ENCODE assay signal across 30 cellular contexts in the genomic region with DNA sequence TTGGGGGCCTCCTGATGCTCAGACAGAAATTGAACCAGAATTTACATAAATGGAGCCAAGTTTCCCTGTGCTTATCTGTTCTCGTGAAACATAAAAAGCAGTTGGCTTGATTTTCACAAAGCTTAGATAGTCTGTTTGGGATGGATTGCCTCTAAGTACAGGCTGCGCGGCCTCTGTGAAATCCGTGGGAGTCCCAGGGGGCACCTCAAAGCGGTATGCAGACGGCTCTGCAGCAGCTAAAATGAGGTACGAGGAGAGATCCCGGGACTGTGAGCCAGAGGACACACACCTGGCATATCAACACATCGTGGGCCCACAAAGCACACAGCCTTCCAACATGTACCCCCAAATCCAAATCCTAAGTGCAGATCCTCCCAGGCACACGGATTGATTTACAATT.
"Had no signal": no experiment of that assay in that cellular context is flagged by ENCODE, and none has a peak within 500 bp of the region (broad histone marks: within the 10 kb centered on the region; RNA-seq: fewer than 3 reads in every experiment).

No MANE protein-coding gene starts in this region.

- H3K36me3 Mint-ChIP-seq: activated naive CD4-positive, alpha-beta T cell treated with anti-CD3 and anti-CD28 coated beads, Interleukin-2, amount 50 U/mL, for 24 hours; activated naive CD8-positive, alpha-beta T cell treated with anti-CD3 and anti-CD28 coated beads for 36 hours had no signal

- H3K27ac ChIP-seq: adrenal gland, body of pancreas, epithelial cell of prostate, esophagus squamous epithelium, foreskin keratinocyte, gastrocnemius medialis, WERI-Rb-1 had no signal

- H3K9me3 Mint-ChIP-seq: activated B cell treated with CpG ODN at 0.5 μM for 24 hours; activated CD8-positive, alpha-beta T cell treated with anti-CD3 and anti-CD28 coated beads for 36 hours; activated naive CD4-positive, alpha-beta T cell treated with anti-CD3 and anti-CD28 coated beads, Interleukin-2, amount 50 U/mL, for 24 hours; activated naive CD8-positive, alpha-beta T cell treated with anti-CD3 and anti-CD28 coated beads for 36 hours; activated naive CD8-positive, alpha-beta T cell treated with anti-CD3 and anti-CD28 coated beads, Interleukin-2, amount 50 U/mL, for 24 hours; activated T-cell treated with anti-CD3 and anti-CD28 coated beads, Interleukin-2, amount 50 U/mL, for 4 hours; activated T-helper 17 cell treated with anti-CD3 and anti-CD28 coated beads, Interleukin-2, amount 50 U/mL, for 72 hours; T-helper 2 cell treated with Interferon-gamma antibody and Interleukin-4, amounts not matched to agents 5 μg/mL and 100 μg/mL, for 36 hours had no signal

- H3K27ac Mint-ChIP-seq: activated B cell treated with CpG ODN at 0.5 μM for 24 hours; activated CD8-positive, alpha-beta T cell treated with anti-CD3 and anti-CD28 coated beads for 36 hours; activated naive CD4-positive, alpha-beta T cell treated with anti-CD3 and anti-CD28 coated beads, Interleukin-2, amount 50 U/mL, for 24 hours; activated naive CD8-positive, alpha-beta T cell treated with anti-CD3 and anti-CD28 coated beads for 36 hours; activated naive CD8-positive, alpha-beta T cell treated with anti-CD3 and anti-CD28 coated beads, Interleukin-2, amount 50 U/mL, for 24 hours; activated T-helper 17 cell treated with anti-CD3 and anti-CD28 coated beads, Interleukin-2, amount 50 U/mL, for 72 hours; T-helper 17 cell; T-helper 2 cell treated with Interferon-gamma antibody and Interleukin-4, amounts not matched to agents 5 μg/mL and 100 μg/mL, for 36 hours had no signal

- H3K9me3 ChIP-seq: adrenal gland, body of pancreas, esophagus squamous epithelium, gastrocnemius medialis had no signal

- H3K27me3 Mint-ChIP-seq: activated B cell treated with CpG ODN at 0.5 μM for 24 hours; activated naive CD8-positive, alpha-beta T cell treated with anti-CD3 and anti-CD28 coated beads, Interleukin-2, amount 50 U/mL, for 24 hours; T-helper 17 cell had no signal

- H3K4me1 Mint-ChIP-seq: activated B cell treated with CpG ODN at 0.5 μM for 24 hours; activated naive CD4-positive, alpha-beta T cell treated with anti-CD3 and anti-CD28 coated beads, Interleukin-2, amount 50 U/mL, for 24 hours; activated naive CD8-positive, alpha-beta T cell treated with anti-CD3 and anti-CD28 coated beads for 36 hours; activated naive CD8-positive, alpha-beta T cell treated with anti-CD3 and anti-CD28 coated beads, Interleukin-2, amount 50 U/mL, for 24 hours; activated T-helper 17 cell treated with anti-CD3 and anti-CD28 coated beads, Interleukin-2, amount 50 U/mL, for 72 hours; T-helper 17 cell had no signal

- ATAC-seq: activated CD4-positive, CD25-positive, alpha-beta regulatory T cell treated with anti-CD3 and anti-CD28 coated beads, Interleukin-2, amount 50 U/mL, for 24 hours; activated CD8-positive, alpha-beta T cell treated with anti-CD3 and anti-CD28 coated beads for 36 hours; activated naive CD8-positive, alpha-beta T cell treated with anti-CD3 and anti-CD28 coated beads, Interleukin-2, amount 50 U/mL, for 24 hours; activated T-cell treated with anti-CD3 and anti-CD28 coated beads, Interleukin-2, amount 50 U/mL, for 4 hours; activated T-helper 17 cell treated with anti-CD3 and anti-CD28 coated beads, Interleukin-2, amount 50 U/mL, for 72 hours; body of pancreas; foreskin keratinocyte; gastrocnemius medialis; T-helper 17 cell had no signal

- DNase-seq: activated B cell treated with CpG ODN at 0.5 μM for 24 hours; activated CD4-positive, alpha-beta T cell treated with anti-CD3 and anti-CD28 coated beads for 48 hours; activated CD4-positive, alpha-beta T cell treated with anti-CD3 and anti-CD28 coated beads, Interleukin-2, amount 50 U/mL, for 1 hour; activated CD4-positive, alpha-beta T cell treated with anti-CD3 and anti-CD28 coated beads, Interleukin-2, amount 50 U/mL, for 48 hours; activated CD8-positive, alpha-beta memory T cell treated with anti-CD3 and anti-CD28 coated beads for 24 hours; activated CD8-positive, alpha-beta T cell treated with anti-CD3 and anti-CD28 coated beads for 36 hours; activated effector memory CD4-positive, alpha-beta T cell treated with Interleukin-2 at 50 U/mL for 16 hours; activated gamma-delta T cell treated with Interleukin-2 at 50 U/mL for 16 hours; activated naive CD4-positive, alpha-beta T cell treated with Interleukin-2 at 50 U/mL for 16 hours; activated naive CD8-positive, alpha-beta T cell treated with anti-CD3 and anti-CD28 coated beads for 36 hours; activated naive CD8-positive, alpha-beta T cell treated with anti-CD3 and anti-CD28 coated beads, Interleukin-2, amount 50 U/mL, for 24 hours; activated T-cell treated with anti-CD3 and anti-CD28 coated beads, Interleukin-2, amount 50 U/mL, for 4 hours; adrenal gland; amygdala; aorta; body of pancreas; caudate nucleus; effector CD8-positive, alpha-beta T cell; esophagus squamous epithelium; foreskin keratinocyte; gastrocnemius medialis; T-helper 1 cell; T-helper 17 cell; T1000; WERI-Rb-1 had no signal

- H3K4me3 ChIP-seq: adrenal gland, body of pancreas, esophagus squamous epithelium, gastrocnemius medialis had no signal

- H3K36me3 ChIP-seq: adrenal gland, esophagus squamous epithelium, gastrocnemius medialis, WERI-Rb-1 had no signal

- H3K4me3 Mint-ChIP-seq: activated B cell treated with CpG ODN at 0.5 μM for 24 hours; activated CD8-positive, alpha-beta T cell treated with anti-CD3 and anti-CD28 coated beads for 36 hours; activated naive CD4-positive, alpha-beta T cell treated with anti-CD3 and anti-CD28 coated beads, Interleukin-2, amount 50 U/mL, for 24 hours; activated naive CD8-positive, alpha-beta T cell treated with anti-CD3 and anti-CD28 coated beads for 36 hours; activated naive CD8-positive, alpha-beta T cell treated with anti-CD3 and anti-CD28 coated beads, Interleukin-2, amount 50 U/mL, for 24 hours; activated T-cell treated with anti-CD3 and anti-CD28 coated beads, Interleukin-2, amount 50 U/mL, for 4 hours; activated T-helper 17 cell treated with anti-CD3 and anti-CD28 coated beads, Interleukin-2, amount 50 U/mL, for 72 hours; T-helper 17 cell; T-helper 2 cell treated with Interferon-gamma antibody and Interleukin-4, amounts not matched to agents 5 μg/mL and 100 μg/mL, for 36 hours had no signal

- H3K27me3 ChIP-seq: adrenal gland, body of pancreas, esophagus squamous epithelium, foreskin keratinocyte, gastrocnemius medialis had no signal

- H3K4me1 ChIP-seq: adrenal gland, body of pancreas, esophagus squamous epithelium, foreskin keratinocyte had no signal
